ENCODE assay signal across 12 cellular contexts in the genomic region with DNA sequence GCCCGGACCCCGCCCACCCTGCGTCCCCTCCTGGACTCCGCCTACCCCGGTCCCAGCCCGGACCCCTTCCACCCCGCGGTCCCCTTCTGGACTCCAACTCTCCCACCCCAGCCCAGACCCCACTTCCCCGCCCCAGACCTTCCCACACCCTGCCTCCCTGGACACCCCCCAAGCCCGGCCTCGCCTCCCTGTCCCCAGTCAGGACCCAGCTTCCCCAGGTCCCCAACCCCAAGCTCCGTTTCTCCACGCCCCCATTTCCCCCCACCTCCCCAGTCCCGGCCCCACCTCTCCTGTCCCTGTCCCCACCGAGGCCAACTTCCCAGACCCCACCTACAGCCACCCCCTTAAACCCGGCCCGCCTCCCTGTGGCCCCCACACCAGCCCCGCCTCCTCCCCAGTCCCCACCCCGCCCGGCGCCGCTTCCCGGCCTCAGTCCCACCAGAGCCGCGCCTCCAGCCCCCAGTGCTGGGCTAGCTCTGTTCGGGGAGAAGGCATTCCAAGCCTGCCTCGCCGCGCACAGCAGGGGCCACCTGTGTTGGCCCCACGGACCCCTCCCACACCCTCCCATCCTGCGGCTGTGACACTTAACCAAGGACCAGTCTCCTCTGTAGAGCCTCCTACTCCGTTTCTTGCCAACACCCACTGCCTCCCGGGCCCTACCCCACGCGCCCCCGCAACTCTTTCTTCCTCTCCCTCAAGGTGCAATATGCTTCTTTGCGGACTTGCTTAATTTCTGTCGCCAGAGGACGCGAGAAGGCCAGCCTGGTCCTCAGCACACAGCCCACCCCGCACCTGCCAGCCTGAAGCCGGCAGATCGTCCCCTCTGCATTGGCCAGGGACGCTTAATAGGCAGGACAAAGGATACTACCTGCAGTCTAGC. TPM values are rescaled to one million over a fixed set of nuclear protein-coding genes. Genes with fewer than 3 reads are reported as not detected.
A peak's percentile ranks its signal among the peaks of the same experiment; 100 is the strongest.
DNase-seq lines count a peak whose midpoint lies in the region; ATAC-seq and TF ChIP-seq lines count a peak whose summit lies in the region.
"Had no signal": no experiment of that assay in that cellular context is flagged by ENCODE, and none has a peak within 500 bp of the region (broad histone marks: within the 10 kb centered on the region; RNA-seq: fewer than 3 reads in every experiment).

No MANE protein-coding gene starts in this region.

- H3K4me3 ChIP-seq in body of pancreas, result no peak overlapping the region
- H3K4me3 ChIP-seq in left lung, result peak overlapping the region in 1 of 2 donors; percentile 50
- H3K4me3 ChIP-seq in stomach, result peak overlapping the region; percentile 68 to 76 (median 70)

- no peaks in the 10 kb centered on the region for H3K27me3 ChIP-seq in body of pancreas
- H3K27me3 ChIP-seq in left lung, result peaks cover 0 to 60% of the 10 kb centered on the region in 2 donors
- H3K27me3 ChIP-seq in stomach, result peaks cover 0 to 82% (median 38%) of the 10 kb centered on the region in 3 donors

- H3K9me3 ChIP-seq in body of pancreas, result no peaks in the 10 kb centered on the region
- H3K9me3 ChIP-seq in left lung, result no peaks in the 10 kb centered on the region
- H3K9me3 ChIP-seq in stomach, result no peaks in the 10 kb centered on the region

- peaks cover 16% of the 10 kb centered on the region for H3K4me1 ChIP-seq in body of pancreas
- peaks cover 0 to 13% of the 10 kb centered on the region in 2 donors for H3K4me1 ChIP-seq in left lung
- H3K4me1 ChIP-seq in stomach, result peaks cover 0 to 37% (median 25%) of the 10 kb centered on the region in 4 donors

- intact Hi-C loops in body of pancreas (cut with DNase I) (no loop called here), left lung (cut with DNase I) (no loop called here), stomach (cut with DNase I; ENCODE audit: low total_unique reads) (no loop called here)

- DNase-seq in NCI-H146 (lab: John Stamatoyannopoulos, UW) (peak; percentile 13), NCI-H146 treated with DMSO at 0.1 percent for 48 hours (lab: John Stamatoyannopoulos, UW; ENCODE audit: unreplicated experiment) (no peak), body of pancreas (peak in 2 of 4 donors; percentile 13 to 17), left lung (no peak), stomach (no peak), HPDE6-E6E7 (ENCODE audit: extremely low spot score) (no peak), NCI-H510A (lab: John Stamatoyannopoulos, UW) (no peak), SIG-M5 treated with dmso at 0.1 percent for 504 hours (lab: John Stamatoyannopoulos, UW; ENCODE audit: unreplicated experiment) (no peak)
- DNase-seq: effector CD8-positive, alpha-beta T cell; NCI-H1694 treated with DMSO at 0.1 percent for 48 hours; small intestine had no signal

- no peak for TF ChIP-seq POLR2A in body of pancreas (IDR thresholded peaks at IDR 0.05)
- TF ChIP-seq POLR2A in stomach (IDR thresholded peaks at IDR 0.05), result no peak

- TF ChIP-seq EP300 in stomach (IDR thresholded peaks at IDR 0.05), result no peak

- WGBS in body of pancreas, 2 donors, result 1 to 3% methylated on average over 20 to 27 of the region's 44 CpGs
- 3 to 9% (median 4%) methylated on average over 21 to 40 of the region's 44 CpGs for WGBS in stomach, 5 donors

- TF ChIP-seq CTCF in body of pancreas (IDR thresholded peaks at IDR 0.05), result peak in 1 of 7 experiments; percentile 9
- TF ChIP-seq CTCF in left lung (IDR thresholded peaks at IDR 0.05), result no peak
- no peak for TF ChIP-seq CTCF in stomach (IDR thresholded peaks at IDR 0.05)

- H3K36me3 ChIP-seq in body of pancreas (replicated peaks in 1 of 2; ENCODE audit: insufficient read depth in 1 of 2, low read depth in 2 of 2), result no peaks in the 10 kb centered on the region
- H3K36me3 ChIP-seq in left lung, result no peaks in the 10 kb centered on the region
- no peaks in the 10 kb centered on the region for H3K36me3 ChIP-seq in stomach

- H3K27ac ChIP-seq in body of pancreas (peak overlapping the region in 2 of 4 donors; percentile 3 to 38), left lung (no peak overlapping the region), stomach (peak overlapping the region in 4 of 5 donors; percentile 34 to 77 (median 52))
- H3K27ac ChIP-seq: 22Rv1 had no signal

- ATAC-seq in body of pancreas (peak; percentile 64), left lung (peak; percentile 54)

RNA-seq across cellular contexts. Expression of gene ITIH5, which starts 0.7 kb away (rescaled TPM):
- total RNA-seq in body of pancreas, result 1 to 10 TPM; 8.6 to 9.9 TPM
- total RNA-seq in left lung, result 1 to 10 TPM; 7.0 to 9.7 TPM
- total RNA-seq in stomach, result 10 to 100 TPM; 10.4 to 28.6 (median 24.4) TPM
- 1 to 10 TPM; 4.0 to 6.4 (median 4.1) TPM for polyA plus RNA-seq in stomach

RNA-seq across cellular contexts. Expression of gene ITIH2, which starts 35.6 kb away (rescaled TPM):
- total RNA-seq in body of pancreas (not detected), left lung (under 1 TPM in 1 of 2 donors, not detected in 1; 0.55 TPM), stomach (1 to 10 TPM in 1 of 5 donors, not detected in 4; 3.3 TPM)
- polyA plus RNA-seq in stomach, result under 1 TPM in 1 of 3 donors, not detected in 2; 0.05 TPM
- polyA plus RNA-seq: small intestine had no signal

Comparison
In these comparisons a context has a peak if more than half of its experiments do, and no peak if none do; other contexts are left out.
1. H3K27ac ChIP-seq: peak in stomach (4 of 5); none in left lung (0 of 2).
2. H3K4me3 ChIP-seq: peak in stomach (4 of 4); none in body of pancreas (0 of 2).